Comparison of ENCODE assay signal across 1 cellular context in genomic region chr2:85811850-85812735, GRCh38.
A peak's percentile ranks its signal among the peaks of the same experiment; 100 is the strongest.
TF ChIP-seq lines count a peak whose summit lies in the region.

No MANE protein-coding gene starts in this region.

TF ChIP-seq in K562, 482 proteins besides CTCF, POLR2A, EP300 and RAD21:
- TF ChIP-seq BCOR (IDR thresholded peaks at IDR 0.05) (peak; percentile 49; the same call in 1 of the 2 replicates), KHSRP (IDR thresholded peaks at IDR 0.05) (no peak), ZKSCAN1 (IDR thresholded peaks at IDR 0.05; ENCODE audit: low read depth, low read length) (peak; percentile 70; the same call in 1 of the 2 replicates), TFE3 (CRISPR knock-in tag; IDR thresholded peaks at IDR 0.05) (no peak), U2AF1 (optimal IDR thresholded peaks at IDR 0.05; ENCODE audit: low read depth, low read length) (no peak), RBM25 (IDR thresholded peaks at IDR 0.05; ENCODE audit: low read depth, low read length, severe bottlenecking) (peak; percentile 63)
